ENCODE assay signal across 18 cellular contexts in the genomic region with DNA sequence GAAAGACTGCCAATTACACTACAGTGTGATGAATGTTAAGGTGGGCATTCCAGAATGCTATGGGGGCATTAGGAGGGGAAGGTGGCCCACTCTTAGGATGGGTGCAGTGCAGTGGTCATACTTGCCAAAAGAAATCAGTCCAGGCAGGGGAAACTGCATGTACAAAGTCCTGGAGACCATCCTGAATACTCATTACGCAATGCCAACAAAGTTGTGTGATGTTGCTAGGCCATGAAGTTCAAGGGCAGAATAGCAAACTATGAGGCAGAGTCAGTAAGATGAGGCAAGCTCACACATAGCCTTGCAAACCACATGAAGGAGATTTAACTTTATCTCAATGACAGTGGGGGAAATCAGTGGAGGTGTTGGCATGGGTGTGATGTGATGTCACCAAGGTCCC.
"Had no signal": no experiment of that assay in that cellular context is flagged by ENCODE, and none has a peak within 500 bp of the region (broad histone marks: within the 10 kb centered on the region; RNA-seq: fewer than 3 reads in every experiment).

No MANE protein-coding gene starts in this region.

- H3K27me3 ChIP-seq: brain microvascular endothelial cell, neutrophil, transverse colon had no signal

- H3K4me1 ChIP-seq: spleen had no signal

- H3K36me3 ChIP-seq: brain microvascular endothelial cell, neutrophil, spleen, transverse colon had no signal

- ATAC-seq: activated CD8-positive, alpha-beta memory T cell treated with anti-CD3 and anti-CD28 coated beads, Interleukin-2, amount 10 ng/mL, durations not matched to agents 7 days and 5 days; activated naive CD4-positive, alpha-beta T cell treated with anti-CD3 and anti-CD28 coated beads, Interleukin-2, amount 50 U/mL, for 72 hours; activated T-cell treated with anti-CD3 and anti-CD28 coated beads, Interleukin-2, amount 50 U/mL, for 4 hours; naive thymus-derived CD8-positive, alpha-beta T cell; right cardiac atrium; stimulated activated naive B cell treated with anti-CD40 and anti-IgM and Interleukin-4, amounts not matched to agents 10 μg/mL and 1 μg/mL and 100 μg/mL, for 72 hours had no signal

- DNase-seq: activated CD4-positive, alpha-beta T cell treated with anti-CD3 and anti-CD28 coated beads, Interleukin-2, amount 50 U/mL, for 48 hours; activated CD4-positive, CD25-positive, alpha-beta regulatory T cell treated with anti-CD3 and anti-CD28 coated beads, Interleukin-2, amount 50 U/mL, for 72 hours; activated CD8-positive, alpha-beta memory T cell treated with anti-CD3 and anti-CD28 coated beads, Interleukin-2, amount 10 ng/mL, durations not matched to agents 7 days and 5 days; activated effector memory CD4-positive, alpha-beta T cell treated with anti-CD3 and anti-CD28 coated beads, Interleukin-2, amount 50 U/mL, for 16 hours; activated T-cell treated with anti-CD3 and anti-CD28 coated beads, Interleukin-2, amount 50 U/mL, for 4 hours; brain microvascular endothelial cell; immature natural killer cell; naive thymus-derived CD8-positive, alpha-beta T cell; posterior cingulate gyrus; right cardiac atrium; spleen; stimulated activated CD4-positive, alpha-beta T cell treated with anti-CD3 and anti-CD28 coated beads, Interleukin-2, amount 100 ng/mL, for 24 hours; stimulated activated naive B cell treated with anti-CD40 and anti-IgM and Interleukin-4, amounts not matched to agents 10 μg/mL and 1 μg/mL and 100 μg/mL, for 72 hours; substantia nigra; transverse colon had no signal

- H3K9me3 ChIP-seq: neutrophil, spleen, transverse colon had no signal

- H3K4me3 ChIP-seq: lung, spleen, transverse colon had no signal

- H3K27ac ChIP-seq: brain microvascular endothelial cell, neutrophil, spleen, transverse colon had no signal
